In the genomic region with DNA sequence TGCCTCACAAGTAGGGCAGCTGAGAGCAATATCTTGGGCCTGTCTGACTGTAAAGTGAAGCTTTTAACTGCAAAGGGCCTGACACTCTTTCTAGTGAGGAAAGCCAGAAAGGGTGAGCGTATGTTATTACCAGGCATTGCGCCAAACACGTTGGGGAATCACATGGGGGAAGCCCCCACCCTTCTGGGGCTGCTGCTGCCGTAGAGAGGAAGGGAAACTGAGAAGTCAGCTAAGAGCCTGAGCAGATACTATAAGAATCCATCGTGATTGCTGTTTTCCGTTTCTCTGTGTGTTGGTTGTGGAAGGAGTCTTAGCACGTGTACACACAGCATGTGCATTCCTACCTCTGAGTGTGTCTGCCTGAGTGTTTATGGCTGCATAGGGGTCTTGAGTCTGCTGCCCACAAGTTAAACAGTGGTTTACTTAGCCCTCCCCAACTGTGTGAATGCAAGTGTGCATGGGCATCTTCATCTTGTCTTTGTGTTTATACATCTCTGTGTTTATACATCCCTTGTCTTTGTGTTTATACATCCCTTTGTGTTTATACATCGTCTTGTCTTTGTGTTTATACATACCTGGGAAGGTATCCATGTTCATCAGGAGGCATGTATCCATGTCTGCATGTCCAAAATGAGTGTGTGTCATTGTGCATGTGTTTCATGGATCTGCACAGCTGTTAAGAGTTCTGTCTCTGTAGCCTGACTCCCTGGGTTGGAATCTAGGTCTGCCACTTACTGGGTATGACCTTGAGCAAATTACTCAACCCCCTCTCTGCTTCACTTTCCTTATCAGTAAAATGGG, we compare ENCODE assay signal across 10 cellular contexts. TPM values are rescaled to one million over a fixed set of nuclear protein-coding genes. Genes with fewer than 3 reads are reported as not detected.
DNase-seq lines count a peak whose midpoint lies in the region; ATAC-seq and TF ChIP-seq lines count a peak whose summit lies in the region.
"Had no signal": no experiment of that assay in that cellular context is flagged by ENCODE, and none has a peak within 500 bp of the region (broad histone marks: within the 10 kb centered on the region; RNA-seq: fewer than 3 reads in every experiment).

No MANE protein-coding gene starts in this region.

- H3K9ac ChIP-seq in OCI-LY3 (ENCODE audit: low read length) = peak overlapping the region; percentile 34; the same call in 1 of the 2 replicates

- peak overlapping the region; percentile 1 for H3K27ac Mint-ChIP-seq in activated CD8-positive, alpha-beta T cell treated with anti-CD3 and anti-CD28 coated beads for 36 hours
- no peak overlapping the region for H3K27ac Mint-ChIP-seq in activated CD8-positive, alpha-beta T cell treated with anti-CD3 and anti-CD28 coated beads, Interleukin-2, amount 10 ng/mL, durations not matched to agents 7 days and 5 days
- H3K27ac Mint-ChIP-seq: CD8-positive, alpha-beta memory T cell had no signal

- H3K9me3 ChIP-seq in OCI-LY3 (ENCODE audit: insufficient read depth, low read length) = peaks cover 4% of the 10 kb centered on the region

- H3K36me3 Mint-ChIP-seq in activated CD8-positive, alpha-beta T cell treated with anti-CD3 and anti-CD28 coated beads for 36 hours (ENCODE audit: low read depth) = no peaks in the 10 kb centered on the region
- no peaks in the 10 kb centered on the region for H3K36me3 Mint-ChIP-seq in activated CD8-positive, alpha-beta T cell treated with anti-CD3 and anti-CD28 coated beads, Interleukin-2, amount 10 ng/mL, durations not matched to agents 7 days and 5 days (ENCODE audit: low read depth)

- H3K4me3 ChIP-seq in OCI-LY3 (ENCODE audit: low read length) = peak overlapping the region; percentile 23

- H3K27me3 Mint-ChIP-seq in activated CD8-positive, alpha-beta T cell treated with anti-CD3 and anti-CD28 coated beads for 36 hours = peaks cover 4% of the 10 kb centered on the region
- peaks cover 4% of the 10 kb centered on the region for H3K27me3 Mint-ChIP-seq in activated CD8-positive, alpha-beta T cell treated with anti-CD3 and anti-CD28 coated beads, Interleukin-2, amount 10 ng/mL, durations not matched to agents 7 days and 5 days (ENCODE audit: low read depth)

- H3K9me3 Mint-ChIP-seq in activated CD8-positive, alpha-beta T cell treated with anti-CD3 and anti-CD28 coated beads for 36 hours = peaks cover 3% of the 10 kb centered on the region
- H3K9me3 Mint-ChIP-seq in activated CD8-positive, alpha-beta T cell treated with anti-CD3 and anti-CD28 coated beads, Interleukin-2, amount 10 ng/mL, durations not matched to agents 7 days and 5 days (ENCODE audit: insufficient read depth) = no peaks in the 10 kb centered on the region
- H3K9me3 Mint-ChIP-seq: neural crest cell had no signal

- no peak for TF ChIP-seq CTCF in activated CD8-positive, alpha-beta T cell treated with anti-CD3 and anti-CD28 coated beads for 36 hours (IDR thresholded peaks at IDR 0.05)
- TF ChIP-seq CTCF in OCI-LY3 (IDR thresholded peaks at IDR 0.05; ENCODE audit: low read depth, low read length) = no peak

- peak overlapping the region; percentile 75 for H3K4me2 ChIP-seq in OCI-LY3 (ENCODE audit: low read length)

- peak overlapping the region; percentile 70 for H3K27ac ChIP-seq in OCI-LY3 (ENCODE audit: low read length)

- intact Hi-C loops in activated CD8-positive, alpha-beta T cell treated with anti-CD3 and anti-CD28 coated beads for 36 hours (cut with micrococcal nuclease) = no loop called here

- no peaks in the 10 kb centered on the region for H3K79me2 ChIP-seq in OCI-LY3 (ENCODE audit: low read length)

- peak; percentile 77 for DNase-seq in activated CD8-positive, alpha-beta T cell treated with anti-CD3 and anti-CD28 coated beads for 36 hours
- no peak for DNase-seq in activated CD8-positive, alpha-beta T cell treated with anti-CD3 and anti-CD28 coated beads, Interleukin-2, amount 10 ng/mL, durations not matched to agents 7 days and 5 days
- DNase-seq in germinal center (ENCODE audit: low spot score) (peak; percentile 75), NCI-H146 (lab: John Stamatoyannopoulos, UW) (no peak), mesenteric fat pad (ENCODE audit: low spot score) (no peak)
- DNase-seq in stimulated activated CD8-positive, alpha-beta memory T cell treated with anti-CD3 and anti-CD28 coated beads, Interleukin-2, amount 100 ng/mL, for 48 hours (ENCODE audit: low read depth in 2 of 2) = peak; percentile 14 to 16

- H4K20me1 ChIP-seq in OCI-LY3 (ENCODE audit: insufficient read depth, low read length) = no peaks in the 10 kb centered on the region

- H2AFZ ChIP-seq in OCI-LY3 (ENCODE audit: low read depth, low read length) = peak overlapping the region; percentile 27; the same call in 1 of the 2 replicates

- peaks cover 9% of the 10 kb centered on the region for H3K4me1 Mint-ChIP-seq in activated CD8-positive, alpha-beta T cell treated with anti-CD3 and anti-CD28 coated beads for 36 hours (ENCODE audit: low read depth)
- peaks cover 2% of the 10 kb centered on the region for H3K4me1 Mint-ChIP-seq in activated CD8-positive, alpha-beta T cell treated with anti-CD3 and anti-CD28 coated beads, Interleukin-2, amount 10 ng/mL, durations not matched to agents 7 days and 5 days (ENCODE audit: low read depth)
- H3K4me1 Mint-ChIP-seq: CD8-positive, alpha-beta memory T cell; neural crest cell had no signal

- peak; percentile 97 for ATAC-seq in activated CD8-positive, alpha-beta T cell treated with anti-CD3 and anti-CD28 coated beads for 36 hours
- no peak for ATAC-seq in activated CD8-positive, alpha-beta T cell treated with anti-CD3 and anti-CD28 coated beads, Interleukin-2, amount 10 ng/mL, durations not matched to agents 7 days and 5 days
- ATAC-seq in HG02885 (IDR thresholded peaks at IDR 0.05; ENCODE audit: poor library complexity, unreplicated experiment) = peak; percentile 97

- peaks cover 25% of the 10 kb centered on the region for H3K27me3 ChIP-seq in OCI-LY3 (ENCODE audit: low read depth, low read length)

- CTCF ChIA-PET in activated CD8-positive, alpha-beta T cell treated with anti-CD3 and anti-CD28 coated beads for 36 hours (lab: Charles Lee) = interaction anchor here (0.8 kb wide), 1 partner anchor 42 kb away, joined by 3 read pairs; no protein-coding TSS in a partner anchor
- CTCF ChIA-PET in activated CD8-positive, alpha-beta T cell treated with anti-CD3 and anti-CD28 coated beads, Interleukin-2, amount 10 ng/mL, durations not matched to agents 7 days and 5 days (lab: Charles Lee) = no interaction called here

- POLR2A ChIA-PET in activated CD8-positive, alpha-beta T cell treated with anti-CD3 and anti-CD28 coated beads for 36 hours (lab: Charles Lee) = no interaction called here
- POLR2A ChIA-PET in activated CD8-positive, alpha-beta T cell treated with anti-CD3 and anti-CD28 coated beads, Interleukin-2, amount 10 ng/mL, durations not matched to agents 7 days and 5 days (lab: Charles Lee) = no interaction called here

- H3K4me3 Mint-ChIP-seq in activated CD8-positive, alpha-beta T cell treated with anti-CD3 and anti-CD28 coated beads for 36 hours = no peak overlapping the region
- no peak overlapping the region for H3K4me3 Mint-ChIP-seq in activated CD8-positive, alpha-beta T cell treated with anti-CD3 and anti-CD28 coated beads, Interleukin-2, amount 10 ng/mL, durations not matched to agents 7 days and 5 days
- H3K4me3 Mint-ChIP-seq: CD8-positive, alpha-beta memory T cell; neural crest cell had no signal

- peaks cover 55% of the 10 kb centered on the region for H3K4me1 ChIP-seq in OCI-LY3 (ENCODE audit: low read length)

- peaks cover 2% of the 10 kb centered on the region for H3K36me3 ChIP-seq in OCI-LY3 (replicated peaks; ENCODE audit: low read depth, low read length)

RNA-seq across cellular contexts. Expression of a gene that starts 50.3 kb away (rescaled TPM):
- total RNA-seq in activated CD8-positive, alpha-beta T cell treated with anti-CD3 and anti-CD28 coated beads for 36 hours = under 1 TPM; 0.09 TPM
- not detected for total RNA-seq in activated CD8-positive, alpha-beta T cell treated with anti-CD3 and anti-CD28 coated beads, Interleukin-2, amount 10 ng/mL, durations not matched to agents 7 days and 5 days
- 100 TPM for total RNA-seq in mesenteric fat pad

Comparison
In these comparisons a context has a peak if more than half of its experiments do, and no peak if none do; other contexts are left out.
1. DNase-seq: peak in activated CD8-positive, alpha-beta T cell treated with anti-CD3 and anti-CD28 coated beads for 36 hours (single experiment), germinal center (single experiment) and stimulated activated CD8-positive, alpha-beta memory T cell treated with anti-CD3 and anti-CD28 coated beads, Interleukin-2, amount 100 ng/mL, for 48 hours (2 of 2); none in activated CD8-positive, alpha-beta T cell treated with anti-CD3 and anti-CD28 coated beads, Interleukin-2, amount 10 ng/mL, durations not matched to agents 7 days and 5 days (single experiment), NCI-H146 (single experiment) and mesenteric fat pad (single experiment).
2. RNA of a gene that starts 50.3 kb away (total RNA-seq): 100 TPM in mesenteric fat pad (single experiment); 0.09 TPM in activated CD8-positive, alpha-beta T cell treated with anti-CD3 and anti-CD28 coated beads for 36 hours and not detected in activated CD8-positive, alpha-beta T cell treated with anti-CD3 and anti-CD28 coated beads, Interleukin-2, amount 10 ng/mL, durations not matched to agents 7 days and 5 days; every median in the first group is over 10 times any median in the second.